8 cellular contexts compared by ENCODE assay signal in the genomic region with DNA sequence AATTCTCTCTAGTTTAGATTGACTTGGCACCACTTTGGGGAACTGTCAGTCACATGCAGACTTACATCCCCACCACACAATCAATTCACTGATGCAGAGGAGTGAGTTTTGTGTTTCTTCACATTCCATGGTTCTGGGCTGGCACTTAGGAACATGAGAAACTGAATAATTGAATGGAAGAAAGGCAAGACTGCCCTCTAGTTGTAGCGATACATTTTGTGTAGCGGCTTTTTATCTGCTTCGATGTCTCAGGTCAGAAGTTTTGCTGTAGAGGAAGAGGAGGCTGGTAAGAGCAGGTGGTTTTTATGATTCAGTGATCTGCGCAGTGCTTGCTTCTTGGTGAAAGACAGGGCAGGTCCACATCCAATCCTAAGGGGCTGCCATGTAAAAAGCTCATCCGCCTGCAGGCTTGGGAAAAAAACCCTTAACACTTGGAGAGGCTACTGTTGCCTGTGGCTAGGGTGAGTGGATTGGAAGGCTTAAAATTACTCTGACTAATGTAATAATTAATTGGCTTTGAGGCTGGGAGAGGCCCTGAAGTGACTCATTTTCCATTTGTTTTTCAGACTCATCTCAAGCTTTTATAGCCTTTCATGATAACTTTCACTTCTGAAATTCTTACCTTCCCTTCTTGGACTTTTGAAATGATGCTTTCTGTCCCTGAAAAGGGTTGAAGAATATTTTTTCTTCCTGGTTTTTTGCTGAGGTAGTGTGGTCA.
A peak's percentile ranks its signal among the peaks of the same experiment; 100 is the strongest.
DNase-seq lines count a peak whose midpoint lies in the region; ATAC-seq, FAIRE-seq and TF ChIP-seq lines count a peak whose summit lies in the region.
"Not testable (repeated sequence)": the region's sequence is repeated elsewhere in the genome, so short reads cannot be mapped to it uniquely, and the experiment has no call there.

No MANE protein-coding gene starts in this region.

- H3K4me1 ChIP-seq in kidney (ENCODE audit: control insufficient read depth in 1 of 2, insufficient read depth in 1 of 2, low read depth in 1 of 2, low read length in 2 of 2): not testable (repeated sequence)

- peak; percentile 31 for TF ChIP-seq CTCF in AG09309 (IDR thresholded peaks at IDR 0.05; ENCODE audit: control insufficient read depth, insufficient read depth, low read depth, low read length, missing control alignments)
- TF ChIP-seq CTCF in GM10266 (IDR thresholded peaks at IDR 0.05; ENCODE audit: control insufficient read depth, insufficient read depth, low read depth, missing control alignments): peak; percentile 45
- peak; percentile 27 for TF ChIP-seq CTCF in activated CD8-positive, alpha-beta T cell treated with anti-CD3 and anti-CD28 coated beads for 36 hours (IDR thresholded peaks at IDR 0.05)
- peak; percentile 31 for TF ChIP-seq CTCF in kidney (IDR thresholded peaks at IDR 0.05; ENCODE audit: borderline replicate concordance, extremely low read depth, insufficient read depth)

- ATAC-seq in HG02759 (IDR thresholded peaks at IDR 0.05; ENCODE audit: unreplicated experiment): peak; percentile 35
- peak; percentile 38 for ATAC-seq in activated CD8-positive, alpha-beta T cell treated with anti-CD3 and anti-CD28 coated beads for 36 hours

- not testable (repeated sequence) for FAIRE-seq in kidney (lab: Jason Lieb, UNC)

- POLR2A ChIA-PET in activated CD8-positive, alpha-beta T cell treated with anti-CD3 and anti-CD28 coated beads for 36 hours (lab: Charles Lee): not testable (repeated sequence)

- peak; percentile 7 for DNase-seq in AG09309 (ENCODE audit: low read depth)
- not testable (repeated sequence) for DNase-seq in GM10266 (ENCODE audit: extremely low spot score); kidney
- peak; percentile 47 for DNase-seq in NCI-H82 (lab: John Stamatoyannopoulos, UW)
- DNase-seq in activated CD8-positive, alpha-beta T cell treated with anti-CD3 and anti-CD28 coated beads for 36 hours: peak; percentile 40
- DNase-seq in dermis microvascular lymphatic vessel endothelial cell (ENCODE audit: low read depth in 2 of 2): peak; percentile 9 to 54
- peak; percentile 76 for DNase-seq in renal cortical epithelial cell (ENCODE audit: low read depth)

- H3K4me3 ChIP-seq in AG09309 (ENCODE audit: control insufficient read depth, low read depth, low read length); kidney (ENCODE audit: low read length in 2 of 2): not testable (repeated sequence)

- H3K36me3 ChIP-seq in kidney (ENCODE audit: control insufficient read depth in 1 of 2, insufficient read depth in 2 of 2, low read length in 2 of 2): not testable (repeated sequence)

- not testable (repeated sequence) for H3K9me3 Mint-ChIP-seq in activated CD8-positive, alpha-beta T cell treated with anti-CD3 and anti-CD28 coated beads for 36 hours

- CTCF ChIA-PET in activated CD8-positive, alpha-beta T cell treated with anti-CD3 and anti-CD28 coated beads for 36 hours (lab: Charles Lee): not testable (repeated sequence)

- peak overlapping the region; percentile 51 for H3K27ac Mint-ChIP-seq in activated CD8-positive, alpha-beta T cell treated with anti-CD3 and anti-CD28 coated beads for 36 hours

- not testable (repeated sequence) for H3K27ac ChIP-seq in kidney (ENCODE audit: low read depth in 2 of 2, low read length in 2 of 2)

- not testable (repeated sequence) for H3K36me3 Mint-ChIP-seq in activated CD8-positive, alpha-beta T cell treated with anti-CD3 and anti-CD28 coated beads for 36 hours (ENCODE audit: low read depth)

- H3K9ac ChIP-seq in kidney (ENCODE audit: low read length in 2 of 2): not testable (repeated sequence)

- not testable (repeated sequence) for H3K9me3 ChIP-seq in kidney (ENCODE audit: control insufficient read depth in 1 of 2, low read length in 2 of 2)

- not testable (repeated sequence) for H3K27me3 Mint-ChIP-seq in activated CD8-positive, alpha-beta T cell treated with anti-CD3 and anti-CD28 coated beads for 36 hours

- intact Hi-C loops in activated CD8-positive, alpha-beta T cell treated with anti-CD3 and anti-CD28 coated beads for 36 hours (cut with micrococcal nuclease); kidney (cut with DNase I): not testable (repeated sequence)

- not testable (repeated sequence) for H3K4me3 Mint-ChIP-seq in activated CD8-positive, alpha-beta T cell treated with anti-CD3 and anti-CD28 coated beads for 36 hours

- peaks cover 12% of the 10 kb centered on the region for H3K4me1 Mint-ChIP-seq in activated CD8-positive, alpha-beta T cell treated with anti-CD3 and anti-CD28 coated beads for 36 hours (ENCODE audit: low read depth)
